Comparison of ENCODE assay signal across 22 cellular contexts in the genomic region with DNA sequence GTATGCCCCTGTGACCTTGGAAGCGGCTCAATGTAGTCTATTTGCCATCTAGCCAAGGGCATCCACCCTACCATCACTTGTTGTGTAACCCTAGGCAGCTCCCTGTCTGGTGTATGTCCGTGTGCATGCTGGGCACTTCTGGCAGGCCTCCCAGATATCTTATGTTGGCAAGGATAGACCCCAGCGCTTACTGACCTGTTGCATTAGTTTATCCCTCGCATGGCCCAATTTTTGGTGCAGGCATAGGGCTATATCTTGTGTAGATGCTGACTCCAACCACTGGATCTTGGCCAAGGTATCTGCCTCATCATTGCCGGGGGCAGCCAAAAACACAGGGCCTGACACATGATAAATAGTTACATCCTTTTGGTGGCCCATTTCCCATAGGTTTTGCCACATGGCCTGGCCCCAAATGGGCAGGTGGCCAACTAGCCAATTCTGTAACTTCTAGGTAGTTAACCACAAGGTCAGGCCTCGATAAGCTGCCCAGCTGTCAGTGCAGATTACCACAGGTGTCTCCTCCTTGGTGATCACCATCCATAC. TPM values are rescaled to one million over a fixed set of nuclear protein-coding genes. Genes with fewer than 3 reads are reported as not detected.
DNase-seq lines count a peak whose midpoint lies in the region; ATAC-seq and TF ChIP-seq lines count a peak whose summit lies in the region.
"Had no signal": no experiment of that assay in that cellular context is flagged by ENCODE, and none has a peak within 500 bp of the region (broad histone marks: within the 10 kb centered on the region; RNA-seq: fewer than 3 reads in every experiment).

No MANE protein-coding gene starts in this region.

- no peak overlapping the region for H2BK12ac ChIP-seq in neuronal stem cell (ENCODE audit: low read length)

- POLR2A ChIA-PET in MCF 10A (lab: Yijun Ruan, JAX) (interaction anchor here (0.9 to 1.3 kb wide), 2 partner anchors 9 to 39 kb away, joined by 3 to 4 read pairs; no protein-coding TSS in a partner anchor), RWPE1 (lab: Yijun Ruan, JAX; ENCODE audit: low non-redundant PET) (no interaction called here)

- TF ChIP-seq EP300 in sigmoid colon (IDR thresholded peaks at IDR 0.05) (no peak), esophagus muscularis mucosa (IDR thresholded peaks at IDR 0.05) (no peak)

- H3K9me3 Mint-ChIP-seq in MCF 10A (ENCODE audit: unreplicated experiment): no peaks in the 10 kb centered on the region
- H3K9me3 Mint-ChIP-seq: effector memory CD8-positive, alpha-beta T cell had no signal

- no peak overlapping the region for H3K23ac ChIP-seq in neuronal stem cell (ENCODE audit: low read depth, low read length, poor library complexity)

- no TSS peak for BruUV-seq in MCF 10A (replicated peaks; lab: Mats Ljungman, UMichigan)

- H4K8ac ChIP-seq in neuronal stem cell (ENCODE audit: low read depth, low read length): no peak overlapping the region

- H3K14ac ChIP-seq in neuronal stem cell (ENCODE audit: low read length): no peak overlapping the region

- H2BK120ac ChIP-seq in neuronal stem cell (ENCODE audit: low read depth, low read length): no peak overlapping the region

- H3K9ac ChIP-seq in neuronal stem cell (ENCODE audit: low read depth, low read length, poor library complexity): no peak overlapping the region
- H3K9ac ChIP-seq: KMS-11 had no signal

- WGBS in sigmoid colon, 2 donors: 88 to 92% methylated on average over 6 of the region's 6 CpGs
- no CpG with 5 or more reads among the region's 6 CpGs for whole genome bisulfite sequencing in neuronal stem cell (ENCODE audit: extremely low coverage in 2 of 2, insufficient read length in 2 of 2, insufficient replicate concordance in 1 of 2), 2 donors
- WGBS in esophagus muscularis mucosa: 70% methylated on average over 5 of the region's 6 CpGs

- H3K4me3 ChIP-seq in breast epithelium: no peak overlapping the region
- H3K4me3 ChIP-seq in fibroblast of the aortic adventitia (ENCODE audit: low read depth, low read length): no peak overlapping the region
- H3K4me3 ChIP-seq in sigmoid colon: no peak overlapping the region
- no peak overlapping the region for H3K4me3 ChIP-seq in neuronal stem cell (ENCODE audit: low read length in 2 of 2)
- H3K4me3 ChIP-seq in esophagus muscularis mucosa: no peak overlapping the region
- H3K4me3 ChIP-seq: upper lobe of left lung had no signal

- no peak overlapping the region for H2BK5ac ChIP-seq in neuronal stem cell (ENCODE audit: low read length)

- CTCF ChIA-PET in MCF 10A (lab: Yijun Ruan, JAX) (interaction anchor here (0.6 to 1.6 kb wide), 7 partner anchors 31 to 1162 kb away, joined by 3 to 5 read pairs (median 3); no protein-coding TSS in a partner anchor), RWPE1 (lab: Yijun Ruan, JAX) (no interaction called here)

- intact Hi-C loops in MCF 10A (cut with micrococcal nuclease): no loop called here
- intact Hi-C loops in breast epithelium (cut with DNase I; ENCODE audit: low total_unique reads): no loop called here
- intact Hi-C loops in sigmoid colon (cut with DNase I): no loop called here
- intact Hi-C loops in esophagus muscularis mucosa (cut with DNase I): no loop called here

- peaks cover 21% of the 10 kb centered on the region for H3K4me1 Mint-ChIP-seq in MCF 10A (ENCODE audit: insufficient read depth, unreplicated experiment)
- H3K4me1 Mint-ChIP-seq: brain had no signal

- H3K27me3 Mint-ChIP-seq in MCF 10A (ENCODE audit: insufficient read depth, unreplicated experiment): no peaks in the 10 kb centered on the region
- H3K27me3 Mint-ChIP-seq: activated T-cell treated with anti-CD3 and anti-CD28 coated beads, Interleukin-2, amount 50 U/mL, for 24 hours; brain; effector memory CD8-positive, alpha-beta T cell had no signal

- H2AFZ ChIP-seq in neuronal stem cell (ENCODE audit: low read length): no peak overlapping the region

- H3K27me3 ChIP-seq in breast epithelium: no peaks in the 10 kb centered on the region
- no peaks in the 10 kb centered on the region for H3K27me3 ChIP-seq in sigmoid colon
- no peaks in the 10 kb centered on the region for H3K27me3 ChIP-seq in neuronal stem cell (ENCODE audit: control insufficient read depth in 3 of 3, insufficient read depth in 3 of 3, low read depth in 1 of 3, low read length in 3 of 3)
- no peaks in the 10 kb centered on the region for H3K27me3 ChIP-seq in esophagus muscularis mucosa
- H3K27me3 ChIP-seq: upper lobe of left lung had no signal

- peaks cover 24% of the 10 kb centered on the region for H3K36me3 Mint-ChIP-seq in MCF 10A (ENCODE audit: insufficient read depth, unreplicated experiment)
- H3K36me3 Mint-ChIP-seq: brain had no signal

- no peak overlapping the region for H3K18ac ChIP-seq in neuronal stem cell (ENCODE audit: low read length)

- TF ChIP-seq CTCF in MCF 10A (IDR thresholded peaks at IDR 0.05; ENCODE audit: unreplicated experiment): no peak
- TF ChIP-seq CTCF in breast epithelium (IDR thresholded peaks at IDR 0.05): no peak
- TF ChIP-seq CTCF in RWPE1 (conservative IDR thresholded peaks at IDR 0.05; ENCODE audit: low read depth): no peak
- TF ChIP-seq CTCF in fibroblast of the aortic adventitia (IDR thresholded peaks at IDR 0.05; ENCODE audit: insufficient read depth, low read length): no peak
- TF ChIP-seq CTCF in sigmoid colon (IDR thresholded peaks at IDR 0.05): no peak
- TF ChIP-seq CTCF in esophagus muscularis mucosa (IDR thresholded peaks at IDR 0.05): no peak

- no peak overlapping the region for H3K4me2 ChIP-seq in neuronal stem cell (ENCODE audit: insufficient read depth, low read length, poor library complexity, severe bottlenecking)
- H3K4me2 ChIP-seq: KMS-11 had no signal

- H2BK15ac ChIP-seq in neuronal stem cell (ENCODE audit: low read length): no peak overlapping the region

- H3K4ac ChIP-seq in neuronal stem cell (ENCODE audit: low read length): no peak overlapping the region

- H4K91ac ChIP-seq in neuronal stem cell (ENCODE audit: low read depth, low read length, poor library complexity): no peak overlapping the region

- DNase-seq in MCF 10A (ENCODE audit: unreplicated experiment): peak; percentile 98
- DNase-seq in breast epithelium (ENCODE audit: low spot score in 2 of 2): no peak
- DNase-seq in RWPE1 (ENCODE audit: low spot score): no peak
- peak; percentile 67 for DNase-seq in fibroblast of the aortic adventitia (ENCODE audit: low read depth)
- DNase-seq in sigmoid colon: no peak
- no peak for DNase-seq in neuronal stem cell (ENCODE audit: low spot score)
- no peak for DNase-seq in esophagus muscularis mucosa (ENCODE audit: extremely low spot score)
- DNase-seq: activated CD8-positive, alpha-beta memory T cell treated with anti-CD3 and anti-CD28 coated beads for 24 hours; activated naive CD4-positive, alpha-beta T cell; activated T-cell treated with anti-CD3 and anti-CD28 coated beads, Interleukin-2, amount 50 U/mL, for 24 hours; AML-193; CD8-positive, alpha-beta T cell; DMS 273 treated with DMSO at 0.1 percent for 48 hours; effector memory CD8-positive, alpha-beta T cell; NCI-H1694; SIG-M5; small intestine; stimulated activated CD4-positive, alpha-beta T cell treated with anti-CD3 and anti-CD28 coated beads, Interleukin-2, amount 100 ng/mL, for 24 hours had no signal

- H3K27ac ChIP-seq in breast epithelium (no peak overlapping the region), RWPE1 (peak overlapping the region; percentile 43), sigmoid colon (no peak overlapping the region), neuronal stem cell (replicated peaks; ENCODE audit: low read length) (no peak overlapping the region), esophagus muscularis mucosa (replicated peaks in 1 of 4) (no peak overlapping the region)
- H3K27ac ChIP-seq: KMS-11, upper lobe of left lung had no signal

- TF ChIP-seq POLR2A in breast epithelium (IDR thresholded peaks at IDR 0.05) (no peak), sigmoid colon (IDR thresholded peaks at IDR 0.05) (no peak), esophagus muscularis mucosa (IDR thresholded peaks at IDR 0.05; ENCODE audit: low read depth) (no peak)

- H3K27ac Mint-ChIP-seq in MCF 10A (ENCODE audit: low read depth, unreplicated experiment): no peak overlapping the region
- H3K27ac Mint-ChIP-seq: activated T-cell treated with anti-CD3 and anti-CD28 coated beads, Interleukin-2, amount 50 U/mL, for 24 hours; brain; CD8-positive, alpha-beta T cell; effector memory CD8-positive, alpha-beta T cell had no signal

- H3K9me3 ChIP-seq in breast epithelium (no peaks in the 10 kb centered on the region), sigmoid colon (no peaks in the 10 kb centered on the region), neuronal stem cell (replicated peaks in 1 of 2; ENCODE audit: control insufficient read depth in 2 of 2, insufficient read depth in 1 of 2, low read depth in 1 of 2, low read length in 2 of 2) (peaks cover 7% of the 10 kb centered on the region in 2 donors), esophagus muscularis mucosa (no peaks in the 10 kb centered on the region)
- H3K9me3 ChIP-seq: upper lobe of left lung had no signal

- H3K36me3 ChIP-seq in breast epithelium (no peaks in the 10 kb centered on the region), sigmoid colon (no peaks in the 10 kb centered on the region), neuronal stem cell (replicated peaks in 1 of 2; ENCODE audit: control insufficient read depth in 2 of 2, insufficient read depth in 2 of 2, low read length in 2 of 2) (peaks cover 0 to 2% of the 10 kb centered on the region in 2 donors), esophagus muscularis mucosa (peaks cover 0 to 4% (median 2%) of the 10 kb centered on the region in 4 donors)
- H3K36me3 ChIP-seq: upper lobe of left lung had no signal

- H3K79me1 ChIP-seq in neuronal stem cell (ENCODE audit: low read depth, low read length): no peaks in the 10 kb centered on the region

- H3K4me3 Mint-ChIP-seq in MCF 10A (ENCODE audit: unreplicated experiment): no peak overlapping the region
- H3K4me3 Mint-ChIP-seq: activated T-cell treated with anti-CD3 and anti-CD28 coated beads, Interleukin-2, amount 50 U/mL, for 24 hours; brain; CD8-positive, alpha-beta T cell; effector memory CD8-positive, alpha-beta T cell had no signal

- H2AK5ac ChIP-seq in neuronal stem cell (ENCODE audit: low read depth, low read length): no peak overlapping the region

- no peak for ATAC-seq in GM21447 (IDR thresholded peaks at IDR 0.05; ENCODE audit: unreplicated experiment)
- ATAC-seq: CD8-positive, alpha-beta T cell; effector memory CD8-positive, alpha-beta T cell had no signal

- peaks cover 0 to 2% of the 10 kb centered on the region in 2 donors for H3K4me1 ChIP-seq in breast epithelium
- H3K4me1 ChIP-seq in sigmoid colon: no peaks in the 10 kb centered on the region
- H3K4me1 ChIP-seq in neuronal stem cell (ENCODE audit: control insufficient read depth in 2 of 2, insufficient read depth in 1 of 2, low read depth in 1 of 2, low read length in 2 of 2): no peaks in the 10 kb centered on the region
- H3K4me1 ChIP-seq in esophagus muscularis mucosa: peaks cover 0 to 4% (median 0%) of the 10 kb centered on the region in 4 donors

RNA-seq across cellular contexts. Expression of a gene that starts 14.0 kb away (rescaled TPM):
- total RNA-seq in MCF 10A (2022) (1.6 and 2.4 TPM in 2 replicates), breast epithelium (1 to 10 TPM; 1.6 to 7.8 (median 4.9) TPM), fibroblast of the aortic adventitia (ENCODE audit: low replicate concordance) (0.99 TPM in 1 of 2 replicates, not detected in the other), sigmoid colon (1 to 10 TPM; 2.7 to 5.3 (median 3.1) TPM), esophagus muscularis mucosa (1 to 10 TPM in 2 of 4 donors, under 1 TPM in 2; 0.83 to 2.0 (median 1.1) TPM)
- polyA plus RNA-seq in sigmoid colon: 1 to 10 TPM in 2 of 3 donors, under 1 TPM in 1; 0.46 to 1.8 (median 1.2) TPM
- 1.2 TPM for polyA plus RNA-seq in neuronal stem cell (2013, experiment 1 of 2)
- polyA plus RNA-seq in neuronal stem cell (2013, experiment 2 of 2): 1.3 TPM

RNA-seq across cellular contexts. Expression of a gene that starts 40.9 kb away (rescaled TPM):
- total RNA-seq in MCF 10A (2022) (56.5 and 67.5 TPM in 2 replicates), breast epithelium (10 to 100 TPM; 39.3 to 70.4 (median 42.2) TPM), fibroblast of the aortic adventitia (ENCODE audit: low replicate concordance) (46.0 and 72.8 TPM in 2 replicates), sigmoid colon (10 to 100 TPM; 36.7 to 43.2 (median 39.2) TPM), esophagus muscularis mucosa (10 to 100 TPM; 27.8 to 35.1 (median 29.9) TPM)
- polyA plus RNA-seq in sigmoid colon: 10 to 100 TPM in 1 of 3 donors, 1 to 10 TPM in 2; 2.5 to 14.8 (median 3.0) TPM
- 7.8 TPM for polyA plus RNA-seq in neuronal stem cell (2013, experiment 1 of 2)
- polyA plus RNA-seq in neuronal stem cell (2013, experiment 2 of 2): 9.0 TPM

Comparison
In these comparisons a context has a peak if more than half of its experiments do, and no peak if none do; other contexts are left out.
1. DNase-seq: peak in MCF 10A (single experiment) and fibroblast of the aortic adventitia (single experiment); none in breast epithelium (0 of 2), RWPE1 (single experiment), sigmoid colon (single experiment), neuronal stem cell (single experiment) and esophagus muscularis mucosa (single experiment).